In genomic region chr1:62295921-62296451, GRCh38 we compare ENCODE assay signal across 9 cellular contexts. TPM values are rescaled to one million over a fixed set of nuclear protein-coding genes. Genes with fewer than 3 reads are reported as not detected.
A peak's percentile ranks its signal among the peaks of the same experiment; 100 is the strongest.
DNase-seq lines count a peak whose midpoint lies in the region; ATAC-seq and TF ChIP-seq lines count a peak whose summit lies in the region.
"Had no signal": no experiment of that assay in that cellular context is flagged by ENCODE, and none has a peak within 500 bp of the region (broad histone marks: within the 10 kb centered on the region; RNA-seq: fewer than 3 reads in every experiment).

No MANE protein-coding gene starts in this region.

- H3K27me3 ChIP-seq in left ventricle myocardium inferior (ENCODE audit: low read depth) = peaks cover 7% of the 10 kb centered on the region

- H3K36me3 Mint-ChIP-seq in activated T-cell treated with anti-CD3 and anti-CD28 coated beads, Interleukin-2, amount 50 U/mL, for 24 hours (ENCODE audit: low read depth) = no peaks in the 10 kb centered on the region
- no peaks in the 10 kb centered on the region for H3K36me3 Mint-ChIP-seq in MCF 10A (ENCODE audit: insufficient read depth, unreplicated experiment)

- ATAC-seq in stimulated activated naive CD8-positive, alpha-beta T cell treated with anti-CD3 and anti-CD28 coated beads, Interleukin-15, amount 100 ng/mL, for 72 hours = peak; percentile 57

- peaks cover 15% of the 10 kb centered on the region for H3K4me1 ChIP-seq in left ventricle myocardium inferior

- H3K4me3 ChIP-seq in left ventricle myocardium inferior = no peak overlapping the region

- TF ChIP-seq CTCF in MCF 10A (IDR thresholded peaks at IDR 0.05; ENCODE audit: unreplicated experiment) = no peak
- no peak for TF ChIP-seq CTCF in left ventricle myocardium inferior (IDR thresholded peaks at IDR 0.05; ENCODE audit: borderline replicate concordance)

- H3K27me3 Mint-ChIP-seq in activated T-cell treated with anti-CD3 and anti-CD28 coated beads, Interleukin-2, amount 50 U/mL, for 24 hours = no peaks in the 10 kb centered on the region
- H3K27me3 Mint-ChIP-seq in MCF 10A (ENCODE audit: insufficient read depth, unreplicated experiment) = no peaks in the 10 kb centered on the region
- H3K27me3 Mint-ChIP-seq in stimulated activated naive CD8-positive, alpha-beta T cell treated with anti-CD3 and anti-CD28 coated beads, Interleukin-15, amount 100 ng/mL, for 72 hours = no peaks in the 10 kb centered on the region

- peaks cover 13% of the 10 kb centered on the region for H3K4me1 Mint-ChIP-seq in activated T-cell treated with anti-CD3 and anti-CD28 coated beads, Interleukin-2, amount 50 U/mL, for 24 hours (ENCODE audit: low read depth)
- H3K4me1 Mint-ChIP-seq in MCF 10A (ENCODE audit: insufficient read depth, unreplicated experiment) = peaks cover 11% of the 10 kb centered on the region
- peaks cover 8% of the 10 kb centered on the region for H3K4me1 Mint-ChIP-seq in stimulated activated naive CD8-positive, alpha-beta T cell treated with anti-CD3 and anti-CD28 coated beads, Interleukin-15, amount 100 ng/mL, for 72 hours

- H3K9me3 Mint-ChIP-seq in activated T-cell treated with anti-CD3 and anti-CD28 coated beads, Interleukin-2, amount 50 U/mL, for 24 hours = no peaks in the 10 kb centered on the region
- H3K9me3 Mint-ChIP-seq in MCF 10A (ENCODE audit: unreplicated experiment) = no peaks in the 10 kb centered on the region
- H3K9me3 Mint-ChIP-seq in stimulated activated naive CD8-positive, alpha-beta T cell treated with anti-CD3 and anti-CD28 coated beads, Interleukin-15, amount 100 ng/mL, for 72 hours = no peaks in the 10 kb centered on the region

- peak overlapping the region; percentile 53 for H3K27ac Mint-ChIP-seq in activated T-cell treated with anti-CD3 and anti-CD28 coated beads, Interleukin-2, amount 50 U/mL, for 24 hours
- H3K27ac Mint-ChIP-seq in MCF 10A (ENCODE audit: low read depth, unreplicated experiment) = no peak overlapping the region
- H3K27ac Mint-ChIP-seq in stimulated activated naive CD8-positive, alpha-beta T cell treated with anti-CD3 and anti-CD28 coated beads, Interleukin-15, amount 100 ng/mL, for 72 hours = peak overlapping the region in 1 of 2 donors; percentile 83

- CTCF ChIA-PET in MCF 10A (lab: Yijun Ruan, JAX) = no interaction called here

- no TSS peak for BruUV-seq in MCF 10A (replicated peaks; lab: Mats Ljungman, UMichigan)

- no peaks in the 10 kb centered on the region for H3K9me3 ChIP-seq in left ventricle myocardium inferior (replicated peaks)

- no peaks in the 10 kb centered on the region for H3K36me3 ChIP-seq in left ventricle myocardium inferior

- POLR2A ChIA-PET in MCF 10A (lab: Yijun Ruan, JAX) = interaction anchor here (1.3 kb wide), 1 partner anchor 140 kb away, joined by 4 read pairs; no protein-coding TSS in a partner anchor

- DNase-seq in activated T-cell treated with anti-CD3 and anti-CD28 coated beads, Interleukin-2, amount 50 U/mL, for 24 hours = no peak
- no peak for DNase-seq in activated T-cell treated with anti-CD3 and anti-CD28 coated beads, Interleukin-2, amount 50 U/mL, for 48 hours
- peak; percentile 38 for DNase-seq in HT1080 (ENCODE audit: low read depth)
- DNase-seq in MCF 10A (ENCODE audit: unreplicated experiment) = peak; percentile 42
- DNase-seq in stimulated activated naive CD8-positive, alpha-beta T cell treated with anti-CD3 and anti-CD28 coated beads, Interleukin-15, amount 100 ng/mL, for 72 hours = no peak
- DNase-seq in left ventricle myocardium inferior = no peak
- no peak for DNase-seq in SW 1271 (lab: John Stamatoyannopoulos, UW)
- DNase-seq in stimulated activated CD4-positive, alpha-beta T cell treated with anti-CD3 and anti-CD28 coated beads, Interleukin-4, amount 100 ng/mL, for 1 hour = no peak

- intact Hi-C loops in MCF 10A (cut with micrococcal nuclease) (no loop called here), left ventricle myocardium inferior (cut with micrococcal nuclease) (no loop called here)

- H3K27ac ChIP-seq in left ventricle myocardium inferior (replicated peaks) = no peak overlapping the region

- peak overlapping the region; percentile 50 for H3K4me3 Mint-ChIP-seq in activated T-cell treated with anti-CD3 and anti-CD28 coated beads, Interleukin-2, amount 50 U/mL, for 24 hours
- no peak overlapping the region for H3K4me3 Mint-ChIP-seq in MCF 10A (ENCODE audit: unreplicated experiment)
- H3K4me3 Mint-ChIP-seq in stimulated activated naive CD8-positive, alpha-beta T cell treated with anti-CD3 and anti-CD28 coated beads, Interleukin-15, amount 100 ng/mL, for 72 hours = peak overlapping the region in 1 of 2 donors; percentile 30

RNA-seq across cellular contexts. Expression of gene KANK4, which starts 23.2 kb away (rescaled TPM):
- not detected in 2 replicates for total RNA-seq in HT1080 (2014; rRNA removed; shearing (Covaris generic))
- not detected in 2 replicates for polyA plus RNA-seq in HT1080 (2015; cell fraction: cytosol; rRNA removed)
- polyA plus RNA-seq in HT1080 (2015; cell fraction: nucleus; rRNA removed) = not detected in 2 replicates
- total RNA-seq in MCF 10A (2022) = 0.20 and 0.51 TPM in 2 replicates
- 0.11 TPM for total RNA-seq in left ventricle myocardium inferior
- total RNA-seq: epithelial cell of proximal tubule had no signal

Comparison
In these comparisons a context has a peak if more than half of its experiments do, and no peak if none do; other contexts are left out.
1. DNase-seq: peak in HT1080 (single experiment) and MCF 10A (single experiment); none in activated T-cell treated with anti-CD3 and anti-CD28 coated beads, Interleukin-2, amount 50 U/mL, for 24 hours (single experiment), activated T-cell treated with anti-CD3 and anti-CD28 coated beads, Interleukin-2, amount 50 U/mL, for 48 hours (0 of 2), stimulated activated naive CD8-positive, alpha-beta T cell treated with anti-CD3 and anti-CD28 coated beads, Interleukin-15, amount 100 ng/mL, for 72 hours (0 of 2), left ventricle myocardium inferior (single experiment), SW 1271 (0 of 2) and stimulated activated CD4-positive, alpha-beta T cell treated with anti-CD3 and anti-CD28 coated beads, Interleukin-4, amount 100 ng/mL, for 1 hour (single experiment).